ENCODE assay signal across 10 cellular contexts in the genomic region with DNA sequence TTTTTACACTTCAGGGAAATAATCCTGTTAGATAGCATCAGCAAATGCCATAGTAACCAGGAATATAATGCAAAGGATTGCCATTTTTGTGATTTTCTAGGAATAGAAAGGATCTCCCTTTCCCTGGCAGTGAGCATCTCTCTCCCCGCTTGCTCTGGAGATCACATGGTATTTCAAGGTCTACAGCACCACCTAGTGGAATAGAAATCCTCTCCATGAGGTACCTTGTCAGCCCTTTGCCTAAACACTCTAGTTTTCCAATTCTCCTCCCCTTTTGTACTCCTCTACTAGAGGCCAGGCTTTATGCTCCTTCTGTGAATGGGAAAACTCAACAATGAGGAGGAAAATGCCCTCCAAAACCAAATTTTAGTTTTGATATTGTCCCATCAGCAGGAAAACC.
DNase-seq lines count a peak whose midpoint lies in the region; ATAC-seq, FAIRE-seq and TF ChIP-seq lines count a peak whose summit lies in the region.
"Had no signal": no experiment of that assay in that cellular context is flagged by ENCODE, and none has a peak within 500 bp of the region (broad histone marks: within the 10 kb centered on the region; RNA-seq: fewer than 3 reads in every experiment).

No MANE protein-coding gene starts in this region.

- no peaks in the 10 kb centered on the region for H3K4me1 ChIP-seq in left ventricle myocardium inferior
- no peaks in the 10 kb centered on the region for H3K4me1 ChIP-seq in MM.1S (ENCODE audit: low read length)
- H3K4me1 ChIP-seq in spleen, result no peaks in the 10 kb centered on the region

- H3K9me2 ChIP-seq in MM.1S (replicated peaks; ENCODE audit: insufficient read depth, low read length), result no peaks in the 10 kb centered on the region

- no peak overlapping the region for H3K9ac ChIP-seq in MM.1S (ENCODE audit: low read length)

- TF ChIP-seq CTCF in left ventricle myocardium inferior (IDR thresholded peaks at IDR 0.05; ENCODE audit: borderline replicate concordance), result peak; percentile 18
- peak; percentile 47 for TF ChIP-seq CTCF in MM.1S (IDR thresholded peaks at IDR 0.05; ENCODE audit: low read length)
- TF ChIP-seq CTCF in spleen (IDR thresholded peaks at IDR 0.05 in 8 of 11, conservative IDR thresholded peaks at IDR 0.05 in 3 of 11), result peak in 5 of 11 experiments; percentile 17 to 37 (median 30)

- no peak overlapping the region for H3K4me2 ChIP-seq in MM.1S (ENCODE audit: low read depth, low read length)

- no peak for FAIRE-seq in urothelium cell line (lab: Jason Lieb, UNC)

- H2AFZ ChIP-seq in MM.1S (ENCODE audit: low read length), result no peak overlapping the region

- no peaks in the 10 kb centered on the region for H4K20me1 ChIP-seq in MM.1S (ENCODE audit: insufficient read depth, low read length)

- H3K27ac ChIP-seq in left ventricle myocardium inferior (replicated peaks) (no peak overlapping the region), MM.1S (ENCODE audit: low read length) (no peak overlapping the region), spleen (no peak overlapping the region)

- intact Hi-C loops in left ventricle myocardium inferior (cut with micrococcal nuclease), result no loop called here
- intact Hi-C loops in cardiac septum (cut with DNase I), result no loop called here
- intact Hi-C loops in spleen (cut with DNase I; ENCODE audit: low total_unique reads), result no loop called here

- no peak for DNase-seq in left ventricle myocardium inferior
- no peak for DNase-seq in cardiac septum (ENCODE audit: low spot score)
- DNase-seq in MM.1S, result peak; percentile 46
- DNase-seq in dermis blood vessel endothelial cell, result peak; percentile 83
- peak; percentile 18 for DNase-seq in urothelium cell line (ENCODE audit: low spot score)
- DNase-seq in spleen, result no peak
- no peak for DNase-seq in anterior cingulate cortex (lab: John Stamatoyannopoulos, UW)
- DNase-seq: activated T-cell treated with anti-CD3 and anti-CD28 coated beads, Interleukin-2, amount 50 U/mL, for 24 hours had no signal

- H3K4me3 ChIP-seq in left ventricle myocardium inferior, result no peak overlapping the region
- no peak overlapping the region for H3K4me3 ChIP-seq in MM.1S (ENCODE audit: low read length)
- no peak overlapping the region for H3K4me3 ChIP-seq in spleen
- H3K4me3 ChIP-seq: lung had no signal

- H3K36me3 ChIP-seq in left ventricle myocardium inferior (peaks cover 100% of the 10 kb centered on the region), MM.1S (replicated peaks; ENCODE audit: insufficient read depth, low read length) (0 out of 2 replicates have a peak, but pooled peaks cover 7% of the 10 kb centered on the region), spleen (peaks cover 11 to 91% (median 66%) of the 10 kb centered on the region in 6 donors)

- H3F3A ChIP-seq in MM.1S (ENCODE audit: insufficient read depth, low read length), result no peaks in the 10 kb centered on the region

- H3K79me2 ChIP-seq in MM.1S (ENCODE audit: low read length), result no peaks in the 10 kb centered on the region

- H3K27me3 ChIP-seq in left ventricle myocardium inferior (ENCODE audit: low read depth), result no peaks in the 10 kb centered on the region
- H3K27me3 ChIP-seq in MM.1S (replicated peaks; ENCODE audit: insufficient read depth, low read length), result no peaks in the 10 kb centered on the region
- H3K27me3 ChIP-seq in spleen (replicated peaks in 1 of 7), result no peaks in the 10 kb centered on the region

- ATAC-seq in HG03025 (IDR thresholded peaks at IDR 0.05; ENCODE audit: low FRiP score, unreplicated experiment), result no peak

- no peak for TF ChIP-seq POLR2A in spleen (IDR thresholded peaks at IDR 0.05)

- H3K9me3 ChIP-seq in left ventricle myocardium inferior (replicated peaks) (peaks cover 94% of the 10 kb centered on the region), MM.1S (replicated peaks; ENCODE audit: insufficient read depth, low read length) (no peaks in the 10 kb centered on the region), spleen (peaks cover 34 to 100% (median 97%) of the 10 kb centered on the region in 8 donors)

- 89 to 97% (median 94%) methylated on average over 1 of the region's 1 CpG for WGBS in spleen, 5 donors

Comparison
In these comparisons a context has a peak if more than half of its experiments do, and no peak if none do; other contexts are left out.
1. DNase-seq: peak in MM.1S (single experiment), dermis blood vessel endothelial cell (single experiment) and urothelium cell line (single experiment); none in left ventricle myocardium inferior (single experiment), cardiac septum (single experiment), spleen (single experiment) and anterior cingulate cortex (0 of 58).